ENCODE assay signal across 9 cellular contexts in genomic region chr12:46459111-46459510, GRCh38.
DNase-seq lines count a peak whose midpoint lies in the region; ATAC-seq and TF ChIP-seq lines count a peak whose summit lies in the region.
"Had no signal": no experiment of that assay in that cellular context is flagged by ENCODE, and none has a peak within 500 bp of the region (broad histone marks: within the 10 kb centered on the region; RNA-seq: fewer than 3 reads in every experiment).

No MANE protein-coding gene starts in this region.

- H3K36me3 ChIP-seq in mammary epithelial cell (ENCODE audit: insufficient read depth, low read length) (no peaks in the 10 kb centered on the region), tibial artery (no peaks in the 10 kb centered on the region), left lung (no peaks in the 10 kb centered on the region)

- DNase-seq in mammary epithelial cell = peak; percentile 40
- DNase-seq in MCF 10A (ENCODE audit: unreplicated experiment) = no peak
- peak; percentile 51 to 57 for DNase-seq in activated T-cell treated with anti-CD3 and anti-CD28 coated beads, Interleukin-2, amount 50 U/mL, for 72 hours
- peak; percentile 38 for DNase-seq in hepatic stellate cell (ENCODE audit: low spot score)
- DNase-seq in tibial artery = no peak
- DNase-seq in NCI-H2107 treated with DMSO at 0.1 percent for 48 hours (lab: John Stamatoyannopoulos, UW; ENCODE audit: unreplicated experiment) = no peak
- no peak for DNase-seq in left lung
- DNase-seq: effector memory CD4-positive, alpha-beta T cell had no signal

- H3K4me1 ChIP-seq in mammary epithelial cell (ENCODE audit: insufficient read depth, low read length) (peaks cover 37% of the 10 kb centered on the region), tibial artery (peaks cover 0 to 65% (median 48%) of the 10 kb centered on the region in 4 donors), left lung (peaks cover 9 to 47% of the 10 kb centered on the region in 2 donors)

- BruUV-seq in mammary epithelial cell (replicated peaks; lab: Mats Ljungman, UMichigan) (no TSS peak), MCF 10A (replicated peaks; lab: Mats Ljungman, UMichigan) (no TSS peak)

- POLR2A ChIA-PET in MCF 10A (lab: Yijun Ruan, JAX) = interaction anchor here (1.0 to 1.1 kb wide), 3 partner anchors 9 to 100 kb away, joined by 3 read pairs; no protein-coding TSS in a partner anchor

- H3K9me3 ChIP-seq in mammary epithelial cell (replicated peaks; ENCODE audit: insufficient read depth, low read length) (no peaks in the 10 kb centered on the region), tibial artery (no peaks in the 10 kb centered on the region), left lung (no peaks in the 10 kb centered on the region)

- no peaks in the 10 kb centered on the region for H3K9me3 Mint-ChIP-seq in MCF 10A (ENCODE audit: unreplicated experiment)
- H3K9me3 Mint-ChIP-seq in activated T-cell treated with anti-CD3 and anti-CD28 coated beads, Interleukin-2, amount 50 U/mL, for 72 hours = no peaks in the 10 kb centered on the region

- intact Hi-C loops in mammary epithelial cell (cut with micrococcal nuclease) (no loop called here), MCF 10A (cut with micrococcal nuclease) (no loop called here), tibial artery (cut with DNase I; ENCODE audit: low total_unique reads) (no loop called here), left lung (cut with DNase I) (no loop called here)

- in situ Hi-C loops in mammary epithelial cell (cut with MboI; ENCODE audit: low sequenced_read_pairs in 2 of 2) = no loop called here

- H3K27ac ChIP-seq in mammary epithelial cell (ENCODE audit: insufficient read depth, low read depth, low read length) (no peak overlapping the region), tibial artery (peak overlapping the region; percentile 78), left lung (peak overlapping the region in 1 of 2 donors; percentile 86)

- H3K4me3 Mint-ChIP-seq in MCF 10A (ENCODE audit: unreplicated experiment) = no peak overlapping the region
- H3K4me3 Mint-ChIP-seq in activated T-cell treated with anti-CD3 and anti-CD28 coated beads, Interleukin-2, amount 50 U/mL, for 72 hours = peak overlapping the region; percentile 88 to 96

- 51% methylated on average over 4 of the region's 4 CpGs for WGBS in mammary epithelial cell (ENCODE audit: low coverage, missing lambda C conversion rate)

- no peaks in the 10 kb centered on the region for H3K27me3 Mint-ChIP-seq in MCF 10A (ENCODE audit: insufficient read depth, unreplicated experiment)
- no peaks in the 10 kb centered on the region for H3K27me3 Mint-ChIP-seq in activated T-cell treated with anti-CD3 and anti-CD28 coated beads, Interleukin-2, amount 50 U/mL, for 72 hours (ENCODE audit: low read depth)

- H3K79me2 ChIP-seq in mammary epithelial cell (ENCODE audit: insufficient read depth, low read length) = no peaks in the 10 kb centered on the region

- no peaks in the 10 kb centered on the region for H3K27me3 ChIP-seq in mammary epithelial cell (ENCODE audit: insufficient read depth, low read length)
- H3K27me3 ChIP-seq in tibial artery = no peaks in the 10 kb centered on the region
- H3K27me3 ChIP-seq in left lung = no peaks in the 10 kb centered on the region

- no peak overlapping the region for H3K4me2 ChIP-seq in mammary epithelial cell (ENCODE audit: insufficient read depth, low read depth, low read length)

- no peak overlapping the region for H2AFZ ChIP-seq in mammary epithelial cell (ENCODE audit: low read depth, low read length)

- H4K20me1 ChIP-seq in mammary epithelial cell (ENCODE audit: insufficient read depth, low read length) = no peaks in the 10 kb centered on the region

- H3K27ac Mint-ChIP-seq in MCF 10A (ENCODE audit: low read depth, unreplicated experiment) = no peak overlapping the region
- H3K27ac Mint-ChIP-seq in activated T-cell treated with anti-CD3 and anti-CD28 coated beads, Interleukin-2, amount 50 U/mL, for 72 hours = peak overlapping the region; percentile 97

- ATAC-seq in activated T-cell treated with anti-CD3 and anti-CD28 coated beads, Interleukin-2, amount 50 U/mL, for 72 hours (replicated peaks in 1 of 2) = peak; percentile 79 to 80
- ATAC-seq in left lung = no peak
- ATAC-seq in HG03108 (IDR thresholded peaks at IDR 0.05; ENCODE audit: unreplicated experiment) = no peak

- TF ChIP-seq CTCF in mammary epithelial cell (conservative IDR thresholded peaks at IDR 0.05 in 1 of 2, IDR thresholded peaks at IDR 0.05 in 1 of 2; ENCODE audit: extremely low read depth in 1 of 2, insufficient read depth in 1 of 2, low read depth in 1 of 2, low read length in 2 of 2) (no peak), MCF 10A (IDR thresholded peaks at IDR 0.05; ENCODE audit: unreplicated experiment) (no peak), tibial artery (IDR thresholded peaks at IDR 0.05) (no peak), left lung (IDR thresholded peaks at IDR 0.05) (no peak)

- H3K9ac ChIP-seq in mammary epithelial cell (ENCODE audit: insufficient read depth, low read length) = no peak overlapping the region

- peaks cover 29% of the 10 kb centered on the region for H3K4me1 Mint-ChIP-seq in MCF 10A (ENCODE audit: insufficient read depth, unreplicated experiment)
- peaks cover 69% of the 10 kb centered on the region for H3K4me1 Mint-ChIP-seq in activated T-cell treated with anti-CD3 and anti-CD28 coated beads, Interleukin-2, amount 50 U/mL, for 72 hours (ENCODE audit: low read depth)

- H3K4me3 ChIP-seq in mammary epithelial cell (replicated peaks in 1 of 3; ENCODE audit: insufficient read depth in 1 of 3, low read depth in 2 of 3, low read length in 3 of 3) = no peak overlapping the region
- H3K4me3 ChIP-seq in tibial artery = no peak overlapping the region
- H3K4me3 ChIP-seq in left lung = no peak overlapping the region

- CTCF ChIA-PET in mammary epithelial cell (lab: Charles Lee; ENCODE audit: low non-redundant PET) (no interaction called here), MCF 10A (lab: Yijun Ruan, JAX) (interaction anchor here (0.6 to 1.0 kb wide), 3 partner anchors 9 to 16 kb away, joined by 3 to 5 read pairs (median 3); no protein-coding TSS in a partner anchor)

- H3K36me3 Mint-ChIP-seq in MCF 10A (ENCODE audit: insufficient read depth, unreplicated experiment) = no peaks in the 10 kb centered on the region
- H3K36me3 Mint-ChIP-seq in activated T-cell treated with anti-CD3 and anti-CD28 coated beads, Interleukin-2, amount 50 U/mL, for 72 hours (ENCODE audit: insufficient read depth in 2 of 2) = peaks cover 0 to 1% of the 10 kb centered on the region in 2 donors

- dilution Hi-C loops in mammary epithelial cell (cut with HindIII; ENCODE audit: low sequenced_read_pairs) = no loop called here

Comparison
In these comparisons a context has a peak if more than half of its experiments do, and no peak if none do; other contexts are left out.
1. DNase-seq: peak in mammary epithelial cell (single experiment), activated T-cell treated with anti-CD3 and anti-CD28 coated beads, Interleukin-2, amount 50 U/mL, for 72 hours (2 of 2) and hepatic stellate cell (single experiment); none in MCF 10A (single experiment), tibial artery (0 of 2), NCI-H2107 treated with DMSO at 0.1 percent for 48 hours (single experiment) and left lung (0 of 2).
2. ATAC-seq: peak in activated T-cell treated with anti-CD3 and anti-CD28 coated beads, Interleukin-2, amount 50 U/mL, for 72 hours (2 of 2); none in left lung (single experiment) and HG03108 (single experiment).